Comparison of ENCODE assay signal across 21 cellular contexts in genomic region chr20:1928782-1929181, GRCh38.
"Had no signal": no experiment of that assay in that cellular context is flagged by ENCODE, and none has a peak within 500 bp of the region (broad histone marks: within the 10 kb centered on the region; RNA-seq: fewer than 3 reads in every experiment).

No MANE protein-coding gene starts in this region.

- H3K36me3 ChIP-seq: pancreas had no signal

- H3K27me3 ChIP-seq: heart right ventricle, pancreas, suprapubic skin, tibial artery, upper lobe of left lung, vagina had no signal

- H3K36me3 Mint-ChIP-seq: memory B cell; natural killer cell treated with Interleukin-12 subunit alpha and Interleukin-12 subunit beta and Interleukin-15 and Interleukin-18, amount 100 ng/mL, for 72 hours had no signal

- H3K4me3 ChIP-seq: heart right ventricle, lower lobe of right lung, pancreas, suprapubic skin, tibial artery, upper lobe of left lung, vagina had no signal

- H3K27ac Mint-ChIP-seq: memory B cell; natural killer cell treated with Interleukin-12 subunit alpha and Interleukin-12 subunit beta and Interleukin-15 and Interleukin-18, amount 100 ng/mL, for 72 hours; progenitor cell of endocrine pancreas had no signal

- H3K4me3 Mint-ChIP-seq: memory B cell; natural killer cell treated with Interleukin-12 subunit alpha and Interleukin-12 subunit beta and Interleukin-15 and Interleukin-18, amount 100 ng/mL, for 72 hours had no signal

- H3K27me3 Mint-ChIP-seq: memory B cell had no signal

- H3K9me3 Mint-ChIP-seq: memory B cell; natural killer cell treated with Interleukin-12 subunit alpha and Interleukin-12 subunit beta and Interleukin-15 and Interleukin-18, amount 100 ng/mL, for 72 hours had no signal

- ATAC-seq: lower lobe of right lung; natural killer cell treated with Interleukin-12 subunit alpha and Interleukin-12 subunit beta and Interleukin-15 and Interleukin-18, amount 100 ng/mL, for 72 hours; pancreas; sciatic nerve had no signal

- H3K9me3 ChIP-seq: heart right ventricle, lower lobe of right lung, pancreas, suprapubic skin, tibial artery, upper lobe of left lung, vagina had no signal

- DNase-seq: central memory CD4-positive, alpha-beta T cell; erythroblast; foreskin melanocyte; heart right ventricle; hypothalamus; kidney glomerular epithelial cell; lower lobe of right lung; midbrain; occipital lobe; pancreas; stimulated activated CD4-positive, alpha-beta T cell treated with anti-CD3 and anti-CD28 coated beads, Interleukin-2, amount 100 ng/mL, for 24 hours; stimulated activated CD4-positive, alpha-beta T cell treated with anti-CD3 and anti-CD28 coated beads, Interleukin-4, amount 100 ng/mL, for 4 hours; stimulated activated naive CD4-positive, alpha-beta T cell treated with Interleukin-2 at 50 U/mL for 16 hours; tibial artery; upper lobe of left lung had no signal

- H3K4me1 ChIP-seq: pancreas had no signal

- H3K27ac ChIP-seq: heart right ventricle, lower lobe of right lung, pancreas, suprapubic skin, tibial artery, vagina had no signal
